ENCODE assay signal across 8 cellular contexts in the genomic region with DNA sequence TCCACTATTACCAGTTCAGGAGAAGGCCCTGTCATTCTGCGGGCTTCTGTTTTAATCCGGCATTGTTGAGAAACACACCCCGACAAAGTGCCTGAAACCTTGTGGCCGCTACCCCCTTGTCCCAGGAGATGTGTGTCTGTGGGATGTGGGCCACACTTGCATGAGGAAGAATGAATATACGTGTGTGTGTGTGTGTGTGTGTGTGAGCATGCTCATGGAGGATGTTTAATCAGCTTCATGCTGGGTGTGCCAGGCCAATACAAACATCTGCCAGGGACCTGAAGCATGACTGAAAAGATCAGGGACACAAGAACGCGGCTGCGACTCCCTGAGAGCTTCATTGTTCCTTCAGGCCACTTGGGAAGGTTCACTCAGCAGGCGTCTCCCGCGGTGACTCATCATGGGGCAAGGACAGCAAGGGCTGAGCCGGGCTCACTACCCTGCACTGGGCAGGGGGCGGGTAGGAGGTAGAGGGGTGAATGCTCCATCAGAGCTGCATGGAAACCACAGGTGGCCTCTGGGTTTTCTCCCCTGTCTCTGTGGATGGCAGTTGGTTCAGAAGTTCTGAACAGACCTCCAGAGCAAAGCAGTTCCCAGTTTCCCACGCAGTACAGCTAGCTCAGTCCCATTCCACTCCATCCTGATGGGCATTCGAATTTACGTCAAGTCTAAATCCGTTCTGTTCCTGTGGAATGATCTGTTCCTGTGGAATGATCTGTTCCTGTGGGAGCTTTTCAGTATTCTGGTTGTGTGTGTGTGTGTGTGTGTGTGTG. TPM values are rescaled to one million over a fixed set of nuclear protein-coding genes. Genes with fewer than 3 reads are reported as not detected.
A peak's percentile ranks its signal among the peaks of the same experiment; 100 is the strongest.
DNase-seq lines count a peak whose midpoint lies in the region; ATAC-seq, FAIRE-seq and TF ChIP-seq lines count a peak whose summit lies in the region.

No MANE protein-coding gene starts in this region.

- no peak overlapping the region for H2AFZ ChIP-seq in endothelial cell of umbilical vein (ENCODE audit: low read depth, low read length)

- peak in 9 of 14 donors; percentile 37 to 86 (median 61) for DNase-seq in C1 segment of cervical spinal cord (lab: John Stamatoyannopoulos, UW)
- peak; percentile 92 for DNase-seq in HS-27A (ENCODE audit: low read depth)
- DNase-seq in Panc1 (ENCODE audit: low read depth, low spot score) = no peak
- DNase-seq in endothelial cell of umbilical vein (ENCODE audit: low read depth, low spot score) = peak; percentile 89
- no peak for DNase-seq in stimulated activated naive CD4-positive, alpha-beta T cell treated with Interleukin-2 at 50 U/mL for 16 hours (lab: John Stamatoyannopoulos, UW)

- H3K4me2 ChIP-seq in endothelial cell of umbilical vein (ENCODE audit: insufficient read depth, low read length) = peak overlapping the region; percentile 11

- no peaks in the 10 kb centered on the region for H3K36me3 ChIP-seq in Panc1 (ENCODE audit: control insufficient read depth, insufficient read depth, low read length)
- no peaks in the 10 kb centered on the region for H3K36me3 ChIP-seq in endothelial cell of umbilical vein (ENCODE audit: control insufficient read depth in 2 of 2, extremely low read depth in 1 of 2, insufficient read depth in 2 of 2, low read length in 2 of 2)
- H3K36me3 ChIP-seq in muscle layer of colon (ENCODE audit: insufficient read depth, low read length) = no peaks in the 10 kb centered on the region

- TF ChIP-seq CTCF in Panc1 (IDR thresholded peaks at IDR 0.05) = no peak
- TF ChIP-seq CTCF in endothelial cell of umbilical vein (IDR thresholded peaks at IDR 0.05; ENCODE audit: extremely low read depth in 1 of 2, insufficient read depth in 1 of 2, low read depth in 1 of 2, low read length in 2 of 2) = no peak

- in situ Hi-C loops in Panc1 (cut with HindIII; ENCODE audit: low pct_unique_long_range_greater_than_20kb, low sequenced_read_pairs) = no loop called here

- ATAC-seq in Panc1 (peak; percentile 43), GM21367 (IDR thresholded peaks at IDR 0.05; ENCODE audit: unreplicated experiment) (no peak), HG03025 (IDR thresholded peaks at IDR 0.05; ENCODE audit: low FRiP score, unreplicated experiment) (no peak)

- no peaks in the 10 kb centered on the region for H4K20me1 ChIP-seq in endothelial cell of umbilical vein (replicated peaks; ENCODE audit: control insufficient read depth, extremely low read depth, insufficient read depth, low read length)

- H3K27ac ChIP-seq in Panc1 (ENCODE audit: low read length) (peak overlapping the region; percentile 100), endothelial cell of umbilical vein (ENCODE audit: insufficient read depth, low read depth, low read length) (peak overlapping the region; percentile 81), muscle layer of colon (ENCODE audit: low read depth, low read length) (peak overlapping the region; percentile 100)

- FAIRE-seq in endothelial cell of umbilical vein (lab: Jason Lieb, UNC) = peak; percentile 90

- peak overlapping the region; percentile 36 for H3K9ac ChIP-seq in endothelial cell of umbilical vein (replicated peaks; ENCODE audit: extremely low read depth, insufficient read depth, low read length)
- peak overlapping the region; percentile 40 for H3K9ac ChIP-seq in muscle layer of colon (ENCODE audit: low read length)

- H3K4me3 ChIP-seq in Panc1 (ENCODE audit: low read depth in 2 of 2, low read length in 2 of 2) = no peak overlapping the region
- no peak overlapping the region for H3K4me3 ChIP-seq in endothelial cell of umbilical vein (replicated peaks in 1 of 3; ENCODE audit: insufficient read depth in 1 of 3, low read depth in 1 of 3, low read length in 3 of 3)
- H3K4me3 ChIP-seq in muscle layer of colon (ENCODE audit: low read depth in 1 of 2, low read length in 2 of 2) = peak overlapping the region; percentile 9 to 10

- H3K9me3 ChIP-seq in Panc1 (ENCODE audit: control insufficient read depth, insufficient read depth, low read depth, low read length) (no peaks in the 10 kb centered on the region), endothelial cell of umbilical vein (replicated peaks; ENCODE audit: control insufficient read depth, insufficient read depth, low read length) (no peaks in the 10 kb centered on the region), muscle layer of colon (ENCODE audit: low read length) (no peaks in the 10 kb centered on the region)

- intact Hi-C loops in Panc1 (cut with micrococcal nuclease; ENCODE audit: unreplicated experiment) (no loop called here), endothelial cell of umbilical vein (cut with micrococcal nuclease) (loop anchor here (1.0 kb wide), 1 partner anchor 19 kb away; no protein-coding TSS in a partner anchor)

- dilution Hi-C loops in endothelial cell of umbilical vein (cut with MboI; ENCODE audit: extremely low pct_ligation_motif_present, low sequenced_read_pairs) = no loop called here

- CTCF ChIA-PET in Panc1 (lab: Charles Lee) (interaction anchor here (0.8 to 1.2 kb wide), 2 partner anchors 12 to 20 kb away, joined by 5 to 9 read pairs; no protein-coding TSS in a partner anchor), endothelial cell of umbilical vein (lab: Charles Lee) (interaction anchor here (0.9 to 13.9 kb wide), 7 partner anchors 10 to 75 kb away, joined by 3 to 247 read pairs (median 5); no protein-coding TSS in a partner anchor)

- BruUV-seq in Panc1 (replicated peaks; lab: Mats Ljungman, UMichigan) (no TSS peak), endothelial cell of umbilical vein (replicated peaks; lab: Mats Ljungman, UMichigan) (no TSS peak)

- peak; percentile 23 for TF ChIP-seq POLR2A in endothelial cell of umbilical vein (IDR thresholded peaks at IDR 0.05; ENCODE audit: low read depth, low read length)

- POLR2A ChIA-PET in Panc1 (lab: Charles Lee) (interaction anchor here (0.6 to 8.5 kb wide), 10 partner anchors 6 to 888 kb away, joined by 4 to 250 read pairs (median 12); a partner anchor contains a TSS), endothelial cell of umbilical vein (lab: Charles Lee) (interaction anchor here (0.6 to 9.4 kb wide), 10 partner anchors 10 to 110 kb away, joined by 3 to 204 read pairs (median 4); a partner anchor contains a TSS)

- H3K4me1 ChIP-seq in Panc1 (ENCODE audit: control insufficient read depth, insufficient read depth, low read length) = peaks cover 89% of the 10 kb centered on the region
- peaks cover 82% of the 10 kb centered on the region for H3K4me1 ChIP-seq in endothelial cell of umbilical vein (ENCODE audit: control insufficient read depth, extremely low read depth, insufficient read depth, low read length)
- H3K4me1 ChIP-seq in muscle layer of colon (ENCODE audit: insufficient read depth, low read length) = peaks cover 90% of the 10 kb centered on the region

- H3K27me3 ChIP-seq in Panc1 (ENCODE audit: control insufficient read depth, insufficient read depth, low read length) = no peaks in the 10 kb centered on the region
- no peaks in the 10 kb centered on the region for H3K27me3 ChIP-seq in endothelial cell of umbilical vein (ENCODE audit: control insufficient read depth in 2 of 2, insufficient read depth in 2 of 2, low read length in 2 of 2)
- H3K27me3 ChIP-seq in muscle layer of colon (ENCODE audit: control insufficient read depth in 1 of 2, insufficient read depth in 2 of 2, low read length in 2 of 2) = no peaks in the 10 kb centered on the region

- peaks cover 6% of the 10 kb centered on the region for H3K79me2 ChIP-seq in endothelial cell of umbilical vein (ENCODE audit: control insufficient read depth, insufficient read depth, low read length)

- H3K9me1 ChIP-seq in endothelial cell of umbilical vein (replicated peaks; ENCODE audit: control insufficient read depth, extremely low read depth, insufficient read depth, low read length) = no peaks in the 10 kb centered on the region

TF ChIP-seq in endothelial cell of umbilical vein, 7 proteins besides CTCF, POLR2A, EP300 and RAD21:
- peak; percentile 74 for TF ChIP-seq JUN (IDR thresholded peaks at IDR 0.05; ENCODE audit: borderline replicate concordance, insufficient read depth, insufficient read length, low read depth)
- no peak for TF ChIP-seq GATA2 (IDR thresholded peaks at IDR 0.05; ENCODE audit: insufficient read depth, insufficient read length, low read depth, low read length)
- TF ChIP-seq POLR2AphosphoS5 (IDR thresholded peaks at IDR 0.05; ENCODE audit: insufficient read depth, low read depth, low read length) = peak; percentile 55
- TF ChIP-seq FOS (IDR thresholded peaks at IDR 0.05; ENCODE audit: borderline replicate concordance, insufficient read depth, low read length) = peak; percentile 84

RNA-seq across cellular contexts. Expression of a gene that starts 7.0 kb away (rescaled TPM):
- total RNA-seq in Panc1 (2021; ENCODE audit: unreplicated experiment) (13,645 TPM), endothelial cell of umbilical vein (7,529 and 7,700 TPM in 2 replicates)
- polyA plus RNA-seq in Panc1 (2012; ENCODE audit: insufficient read length) = 690 TPM
- 394 and 491 TPM in 2 replicates for polyA plus RNA-seq in endothelial cell of umbilical vein
- 47.1 and 87.3 TPM in 2 replicates for polyA plus RNA-seq in endothelial cell of umbilical vein (2011; cell fraction: cytosol; rRNA removed)
- 5,514 and 5,703 TPM in 2 replicates for polyA plus RNA-seq in endothelial cell of umbilical vein (2011; cell fraction: nucleus; rRNA removed)
- polyA plus RNA-seq in endothelial cell of umbilical vein (2012) = 638 and 920 TPM in 2 replicates
- polyA minus RNA-seq in endothelial cell of umbilical vein = 8,330 and 9,132 TPM in 2 replicates
- polyA minus RNA-seq in endothelial cell of umbilical vein (2011; cell fraction: cytosol; rRNA and poly(A)+ RNA removed) = 1,996 TPM
- polyA minus RNA-seq in endothelial cell of umbilical vein (2011; cell fraction: nucleus; rRNA and poly(A)+ RNA removed) = 28,697 and 33,573 TPM in 2 replicates

RNA-seq across cellular contexts. Expression of a gene that starts 33.1 kb away (rescaled TPM):
- total RNA-seq in Panc1 (2021; ENCODE audit: unreplicated experiment) (117 TPM), endothelial cell of umbilical vein (88.2 and 88.7 TPM in 2 replicates)
- 172 TPM for polyA plus RNA-seq in Panc1 (2012; ENCODE audit: insufficient read length)
- 126 and 153 TPM in 2 replicates for polyA plus RNA-seq in endothelial cell of umbilical vein
- polyA plus RNA-seq in endothelial cell of umbilical vein (2011; cell fraction: cytosol; rRNA removed) = 95.1 and 111 TPM in 2 replicates
- 143 and 176 TPM in 2 replicates for polyA plus RNA-seq in endothelial cell of umbilical vein (2011; cell fraction: nucleus; rRNA removed)
- polyA plus RNA-seq in endothelial cell of umbilical vein (2012) = 53.3 and 68.2 TPM in 2 replicates
- 50.9 and 74.3 TPM in 2 replicates for polyA minus RNA-seq in endothelial cell of umbilical vein
- 57.2 TPM for polyA minus RNA-seq in endothelial cell of umbilical vein (2011; cell fraction: cytosol; rRNA and poly(A)+ RNA removed)
- polyA minus RNA-seq in endothelial cell of umbilical vein (2011; cell fraction: nucleus; rRNA and poly(A)+ RNA removed) = 38.2 and 51.4 TPM in 2 replicates

Comparison
In these comparisons a context has a peak if more than half of its experiments do, and no peak if none do; other contexts are left out.
1. DNase-seq: peak in C1 segment of cervical spinal cord (9 of 14), HS-27A (single experiment) and endothelial cell of umbilical vein (single experiment); none in Panc1 (single experiment) and stimulated activated naive CD4-positive, alpha-beta T cell treated with Interleukin-2 at 50 U/mL for 16 hours (single experiment).
2. H3K4me3 ChIP-seq: peak in muscle layer of colon (2 of 2); none in Panc1 (0 of 2) and endothelial cell of umbilical vein (0 of 3).
3. Peak in every context shown above with its lines, with median percentiles within 50 percentile points of each other: H3K27ac ChIP-seq.